Comparison of ENCODE assay signal across 10 cellular contexts in the genomic region with DNA sequence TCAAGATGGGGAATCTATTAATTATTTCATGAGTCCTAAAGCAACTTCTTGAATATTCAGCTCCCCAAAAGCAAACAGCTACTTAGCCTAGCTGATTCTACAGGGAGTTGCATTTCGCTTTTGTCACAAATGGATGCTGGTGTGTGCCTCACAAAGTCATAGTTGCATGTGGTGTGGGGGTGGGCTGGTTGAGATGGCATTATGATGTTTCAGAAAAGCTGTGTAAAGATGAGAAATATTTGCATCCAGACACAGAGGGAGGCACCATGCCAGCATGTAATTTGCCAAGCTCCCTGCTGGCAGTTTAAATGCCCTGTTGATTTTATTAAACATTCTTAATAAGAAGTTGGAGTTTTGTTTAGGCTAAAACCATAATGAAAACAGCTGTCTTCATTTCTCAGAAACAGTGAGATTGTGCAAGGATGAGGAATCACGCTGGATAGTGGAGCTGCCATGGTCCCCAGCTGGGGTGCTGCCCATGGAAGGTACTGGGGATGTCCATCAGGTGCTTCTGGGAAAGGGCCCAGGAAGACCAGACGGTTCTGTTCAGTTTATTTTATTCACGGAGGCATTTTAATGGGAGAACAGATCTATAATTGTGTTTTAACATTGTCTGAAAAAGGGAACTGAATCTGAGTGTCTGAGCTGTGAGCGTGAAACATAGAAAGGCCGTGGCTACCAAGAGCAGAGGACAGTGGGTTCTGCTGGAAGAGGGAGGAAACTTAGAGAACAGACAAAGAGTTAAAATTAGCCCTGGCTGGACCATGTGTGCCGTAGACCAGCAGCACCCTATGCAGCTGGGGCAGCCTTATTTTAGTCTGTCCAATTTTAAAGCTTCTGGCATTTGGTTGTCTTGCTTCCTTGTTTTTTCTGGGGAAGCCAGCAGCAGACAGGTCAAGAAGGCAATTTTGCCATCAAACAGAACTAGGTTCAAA.
A peak's percentile ranks its signal among the peaks of the same experiment; 100 is the strongest.
DNase-seq lines count a peak whose midpoint lies in the region; ATAC-seq and TF ChIP-seq lines count a peak whose summit lies in the region.
"Had no signal": no experiment of that assay in that cellular context is flagged by ENCODE, and none has a peak within 500 bp of the region (broad histone marks: within the 10 kb centered on the region; RNA-seq: fewer than 3 reads in every experiment).

No MANE protein-coding gene starts in this region.

- no peak overlapping the region for H3K27ac Mint-ChIP-seq in memory B cell
- no peak overlapping the region for H3K27ac Mint-ChIP-seq in glutamatergic neuron (ENCODE audit: unreplicated experiment)

- H3K27ac ChIP-seq in foreskin keratinocyte = no peak overlapping the region
- H3K27ac ChIP-seq: tibial artery had no signal

- H3K4me1 Mint-ChIP-seq in memory B cell = peaks cover 7% of the 10 kb centered on the region
- no peaks in the 10 kb centered on the region for H3K4me1 Mint-ChIP-seq in glutamatergic neuron (ENCODE audit: low read depth, unreplicated experiment)

- peak; percentile 20 for DNase-seq in GM03348 (ENCODE audit: low spot score)
- peak; percentile 28 for DNase-seq in NAMALWA (ENCODE audit: low spot score)
- DNase-seq in memory B cell (ENCODE audit: low spot score in 2 of 2) = no peak
- DNase-seq in foreskin keratinocyte = no peak
- no peak for DNase-seq in glutamatergic neuron
- DNase-seq: tibial artery had no signal

- H3K27me3 Mint-ChIP-seq in memory B cell (peaks cover 3% of the 10 kb centered on the region), glutamatergic neuron (ENCODE audit: unreplicated experiment) (peaks cover 3% of the 10 kb centered on the region)

- no peaks in the 10 kb centered on the region for H3K9me3 Mint-ChIP-seq in memory B cell
- no peaks in the 10 kb centered on the region for H3K9me3 Mint-ChIP-seq in glutamatergic neuron (ENCODE audit: unreplicated experiment)

- H3K4me3 Mint-ChIP-seq in memory B cell = peak overlapping the region; percentile 56
- no peak overlapping the region for H3K4me3 Mint-ChIP-seq in glutamatergic neuron (ENCODE audit: unreplicated experiment)

- ATAC-seq in GM21723 (IDR thresholded peaks at IDR 0.05; ENCODE audit: unreplicated experiment) = peak; percentile 90
- peak; percentile 86 for ATAC-seq in memory B cell (ENCODE audit: low read depth)
- no peak for ATAC-seq in foreskin keratinocyte
- ATAC-seq in HG03457 (IDR thresholded peaks at IDR 0.05; ENCODE audit: unreplicated experiment) = no peak
- ATAC-seq in activated CD4-positive, CD25-positive, alpha-beta regulatory T cell treated with anti-CD3 and anti-CD28 coated beads, Interleukin-2, amount 50 U/mL, for 24 hours = no peak

- no peaks in the 10 kb centered on the region for H3K4me1 ChIP-seq in foreskin keratinocyte
- H3K4me1 ChIP-seq: breast epithelium had no signal

- no peaks in the 10 kb centered on the region for H3K27me3 ChIP-seq in foreskin keratinocyte
- H3K27me3 ChIP-seq: breast epithelium, tibial artery had no signal

- TF ChIP-seq CTCF in foreskin keratinocyte (conservative IDR thresholded peaks at IDR 0.05) (no peak), glutamatergic neuron (IDR thresholded peaks at IDR 0.05; ENCODE audit: partially characterized antibody, unreplicated experiment) (no peak)

- no peaks in the 10 kb centered on the region for H3K36me3 Mint-ChIP-seq in memory B cell
- H3K36me3 Mint-ChIP-seq in glutamatergic neuron (ENCODE audit: unreplicated experiment) = peaks cover 6% of the 10 kb centered on the region

Comparison
In these comparisons a context has a peak if more than half of its experiments do, and no peak if none do; other contexts are left out.
1. DNase-seq: peak in GM03348 (single experiment) and NAMALWA (single experiment); none in memory B cell (0 of 2), foreskin keratinocyte (0 of 2) and glutamatergic neuron (single experiment).
2. ATAC-seq: peak in GM21723 (single experiment) and memory B cell (single experiment); none in foreskin keratinocyte (single experiment), HG03457 (single experiment) and activated CD4-positive, CD25-positive, alpha-beta regulatory T cell treated with anti-CD3 and anti-CD28 coated beads, Interleukin-2, amount 50 U/mL, for 24 hours (0 of 2).